In the genomic region with DNA sequence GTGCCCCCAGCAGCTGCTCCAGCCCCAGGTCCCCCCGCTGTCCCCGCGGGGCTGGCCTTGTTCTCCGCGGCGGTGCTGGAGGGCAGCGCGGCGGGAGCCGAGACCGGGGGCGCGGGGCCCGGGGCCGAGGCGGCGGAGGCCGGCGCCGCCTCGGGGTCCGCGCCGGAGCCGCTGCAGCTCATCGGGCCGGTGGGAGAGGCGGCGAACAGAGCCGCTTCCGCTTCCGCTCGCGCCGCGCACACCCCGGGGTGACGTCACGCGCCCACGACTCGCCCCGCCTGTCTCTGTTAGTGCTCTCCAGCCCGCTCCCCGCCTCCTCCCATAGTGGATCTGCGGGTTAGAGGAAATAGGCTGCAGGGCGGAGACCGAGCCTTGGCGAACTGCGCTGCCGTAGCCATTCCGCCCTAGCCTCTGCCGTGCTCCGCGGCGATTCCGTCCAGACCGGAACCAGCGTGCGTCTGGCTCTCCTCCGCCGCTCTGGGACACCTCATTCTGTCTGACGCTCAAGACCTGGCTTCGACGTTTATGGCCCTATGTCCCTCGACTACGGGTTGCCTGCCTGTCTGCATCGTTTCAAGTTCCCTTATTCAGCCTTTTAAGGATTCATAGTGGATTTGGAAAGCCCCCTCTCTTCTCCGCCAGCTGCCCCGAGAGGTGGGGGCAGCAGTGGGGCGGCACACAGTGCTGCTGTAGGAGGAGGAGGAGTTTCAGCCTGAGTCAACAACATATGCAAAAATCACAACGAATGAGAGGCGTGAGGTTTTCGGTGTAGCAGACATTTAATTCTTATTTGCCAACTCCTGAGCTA, we compare ENCODE assay signal across 8 cellular contexts. TPM values are rescaled to one million over a fixed set of nuclear protein-coding genes. Genes with fewer than 3 reads are reported as not detected.
DNase-seq lines count a peak whose midpoint lies in the region; ATAC-seq, FAIRE-seq and TF ChIP-seq lines count a peak whose summit lies in the region.

A gene (minus strand): TSS at position 209 of the 808 bp plus-strand sequence. CDS start 27 bp downstream, at position 182.

- in situ Hi-C loops in GM18951 (cut with MboI; ENCODE audit: low sequenced_read_pairs, unreplicated experiment): no loop called here

- CTCF ChIA-PET in WTC11 (lab: Charles Lee): interaction anchor here (0.6 to 2.1 kb wide), 16 partner anchors 9 to 1246 kb away, joined by 3 to 13 read pairs (median 4); a partner anchor contains a TSS

- no peaks in the 10 kb centered on the region for H3K9me3 Mint-ChIP-seq in WTC11

- peaks cover 19% of the 10 kb centered on the region for H3K4me1 ChIP-seq in smooth muscle cell (ENCODE audit: low read depth)

- no peaks in the 10 kb centered on the region for H3K27me3 ChIP-seq in bronchial epithelial cell (ENCODE audit: control insufficient read depth, insufficient read depth, low read length)
- no peaks in the 10 kb centered on the region for H3K27me3 ChIP-seq in smooth muscle cell (ENCODE audit: low read depth)

- ATAC-seq in HG03175 (IDR thresholded peaks at IDR 0.05; ENCODE audit: unreplicated experiment) (peak; percentile 92), WTC11 (peak; percentile 85)

- peak within 1 kb of the TSS; percentile 99 for H3K27ac ChIP-seq in smooth muscle cell (ENCODE audit: low read depth)

- peak; percentile 91 for TF ChIP-seq POLR2A in GM18951 (IDR thresholded peaks at IDR 0.05; ENCODE audit: extremely low read depth, insufficient read depth, insufficient read length)

- H3K4me3 ChIP-seq in bronchial epithelial cell (ENCODE audit: low read depth, low read length): peak within 1 kb of the TSS; percentile 78
- peak within 1 kb of the TSS; percentile 67 for H3K4me3 ChIP-seq in smooth muscle cell

- H3K9ac ChIP-seq in smooth muscle cell (ENCODE audit: low read depth): peak within 1 kb of the TSS; percentile 90

- H4K20me1 ChIP-seq in smooth muscle cell (ENCODE audit: low read depth): peaks cover 3% of the 10 kb centered on the region

- H3K4me1 Mint-ChIP-seq in WTC11: peaks cover 10% of the 10 kb centered on the region

- H3K36me3 Mint-ChIP-seq in WTC11: peaks cover 36% of the 10 kb centered on the region

- peaks cover 44% of the 10 kb centered on the region for H3F3A ChIP-seq in smooth muscle cell (ENCODE audit: low read depth)

- H3K4me3 Mint-ChIP-seq in WTC11: peak within 1 kb of the TSS; percentile 88

- H3K9me3 ChIP-seq in smooth muscle cell (replicated peaks; ENCODE audit: low read depth): no peaks in the 10 kb centered on the region

- TF ChIP-seq CTCF in WTC11 (IDR thresholded peaks at IDR 0.05) (no peak), bronchial epithelial cell (IDR thresholded peaks at IDR 0.05; ENCODE audit: insufficient read depth, low read length, severe bottlenecking) (no peak), smooth muscle cell (IDR thresholded peaks at IDR 0.05; ENCODE audit: borderline replicate concordance, insufficient read depth, poor library complexity, severe bottlenecking) (no peak)

- H3K79me2 ChIP-seq in smooth muscle cell (ENCODE audit: low read depth): peaks cover 41% of the 10 kb centered on the region

- WGBS in smooth muscle cell (ENCODE audit: low lambda C conversion rate): under 1% methylated on average over 55 of the region's 74 CpGs

- DNase-seq in AG08396 (ENCODE audit: low spot score) (peak; percentile 94), NCI-H226 (peak; percentile 96), WTC11 (ENCODE audit: low spot score) (peak; percentile 95), bronchial epithelial cell (ENCODE audit: low read depth) (peak; percentile 91), iPS-NIHi7 (ENCODE audit: extremely low spot score) (peak; percentile 89), smooth muscle cell (lab: John Stamatoyannopoulos, UW; ENCODE audit: unreplicated experiment) (peak; percentile 83)

- H3K36me3 ChIP-seq in bronchial epithelial cell (ENCODE audit: control insufficient read depth, insufficient read depth, low read length): peaks cover 29% of the 10 kb centered on the region
- no peaks in the 10 kb centered on the region for H3K36me3 ChIP-seq in smooth muscle cell (ENCODE audit: low read depth)

- POLR2A ChIA-PET in WTC11 (lab: Charles Lee): interaction anchor here (0.6 to 2.1 kb wide), 11 partner anchors 8 to 138 kb away, joined by 3 to 7 read pairs (median 4); a partner anchor contains a TSS

- peak within 1 kb of the TSS; percentile 49 for H2AFZ ChIP-seq in smooth muscle cell (ENCODE audit: low read depth)

- peak within 1 kb of the TSS; percentile 96 for H3K4me2 ChIP-seq in smooth muscle cell

- no peak for FAIRE-seq in bronchial epithelial cell (lab: Jason Lieb, UNC)

- no peaks in the 10 kb centered on the region for H3K27me3 Mint-ChIP-seq in WTC11 (ENCODE audit: low read depth)

- peak within 1 kb of the TSS; percentile 86 for H3K27ac Mint-ChIP-seq in WTC11

TF ChIP-seq in WTC11, 78 proteins besides CTCF, POLR2A, EP300 and RAD21 (continues in another document):
- TF ChIP-seq KAT7 (CRISPR knock-in tag; IDR thresholded peaks at IDR 0.05; ENCODE audit: borderline replicate concordance) (no peak), CREB1 (CRISPR knock-in tag; IDR thresholded peaks at IDR 0.05) (no peak), ELF4 (CRISPR knock-in tag; IDR thresholded peaks at IDR 0.05; ENCODE audit: low read depth) (no peak), NFE2L1 (CRISPR knock-in tag; IDR thresholded peaks at IDR 0.05) (0 out of 2 replicates have a peak, but pooled peaks have one; percentile 42), RELA (CRISPR knock-in tag; IDR thresholded peaks at IDR 0.05; ENCODE audit: borderline replicate concordance) (peak; percentile 88; the same call in 1 of the 2 replicates)
- TF ChIP-seq, protein P1, sequence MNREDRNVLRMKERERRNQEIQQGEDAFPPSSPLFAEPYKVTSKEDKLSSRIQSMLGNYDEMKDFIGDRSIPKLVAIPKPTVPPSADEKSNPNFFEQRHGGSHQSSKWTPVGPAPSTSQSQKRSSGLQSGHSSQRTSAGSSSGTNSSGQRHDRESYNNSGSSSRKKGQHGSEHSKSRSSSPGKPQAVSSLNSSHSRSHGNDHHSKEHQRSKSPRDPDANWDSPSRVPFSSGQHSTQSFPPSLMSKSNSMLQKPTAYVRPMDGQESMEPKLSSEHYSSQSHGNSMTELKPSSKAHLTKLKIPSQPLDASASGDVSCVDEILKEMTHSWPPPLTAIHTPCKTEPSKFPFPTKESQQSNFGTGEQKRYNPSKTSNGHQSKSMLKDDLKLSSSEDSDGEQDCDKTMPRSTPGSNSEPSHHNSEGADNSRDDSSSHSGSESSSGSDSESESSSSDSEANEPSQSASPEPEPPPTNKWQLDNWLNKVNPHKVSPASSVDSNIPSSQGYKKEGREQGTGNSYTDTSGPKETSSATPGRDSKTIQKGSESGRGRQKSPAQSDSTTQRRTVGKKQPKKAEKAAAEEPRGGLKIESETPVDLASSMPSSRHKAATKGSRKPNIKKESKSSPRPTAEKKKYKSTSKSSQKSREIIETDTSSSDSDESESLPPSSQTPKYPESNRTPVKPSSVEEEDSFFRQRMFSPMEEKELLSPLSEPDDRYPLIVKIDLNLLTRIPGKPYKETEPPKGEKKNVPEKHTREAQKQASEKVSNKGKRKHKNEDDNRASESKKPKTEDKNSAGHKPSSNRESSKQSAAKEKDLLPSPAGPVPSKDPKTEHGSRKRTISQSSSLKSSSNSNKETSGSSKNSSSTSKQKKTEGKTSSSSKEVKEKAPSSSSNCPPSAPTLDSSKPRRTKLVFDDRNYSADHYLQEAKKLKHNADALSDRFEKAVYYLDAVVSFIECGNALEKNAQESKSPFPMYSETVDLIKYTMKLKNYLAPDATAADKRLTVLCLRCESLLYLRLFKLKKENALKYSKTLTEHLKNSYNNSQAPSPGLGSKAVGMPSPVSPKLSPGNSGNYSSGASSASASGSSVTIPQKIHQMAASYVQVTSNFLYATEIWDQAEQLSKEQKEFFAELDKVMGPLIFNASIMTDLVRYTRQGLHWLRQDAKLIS (CRISPR knock-in tag; IDR thresholded peaks at IDR 0.05; ENCODE audit: borderline replicate concordance): no peak
- TF ChIP-seq, protein P2, sequence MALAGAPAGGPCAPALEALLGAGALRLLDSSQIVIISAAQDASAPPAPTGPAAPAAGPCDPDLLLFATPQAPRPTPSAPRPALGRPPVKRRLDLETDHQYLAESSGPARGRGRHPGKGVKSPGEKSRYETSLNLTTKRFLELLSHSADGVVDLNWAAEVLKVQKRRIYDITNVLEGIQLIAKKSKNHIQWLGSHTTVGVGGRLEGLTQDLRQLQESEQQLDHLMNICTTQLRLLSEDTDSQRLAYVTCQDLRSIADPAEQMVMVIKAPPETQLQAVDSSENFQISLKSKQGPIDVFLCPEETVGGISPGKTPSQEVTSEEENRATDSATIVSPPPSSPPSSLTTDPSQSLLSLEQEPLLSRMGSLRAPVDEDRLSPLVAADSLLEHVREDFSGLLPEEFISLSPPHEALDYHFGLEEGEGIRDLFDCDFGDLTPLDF (CRISPR knock-in tag; IDR thresholded peaks at IDR 0.05): no peak; the same call in 1 of the 2 replicates

RNA-seq across cellular contexts. Expression of the gene that starts here (rescaled TPM):
- total RNA-seq in WTC11 (2021) (165 to 186 TPM (median 178 TPM) in 3 replicates), bronchial epithelial cell (43.2 and 70.2 TPM in 2 replicates), smooth muscle cell (67.9 and 83.3 TPM in 2 replicates)
- 373 and 378 TPM in 2 replicates for polyA plus RNA-seq in smooth muscle cell

Comparison
In these comparisons a context has a peak if more than half of its experiments do, and no peak if none do; other contexts are left out.
1. Peak in every context shown above with its lines: DNase-seq, ATAC-seq, H3K4me3 ChIP-seq and H3K27ac ChIP-seq.